In the genomic region with DNA sequence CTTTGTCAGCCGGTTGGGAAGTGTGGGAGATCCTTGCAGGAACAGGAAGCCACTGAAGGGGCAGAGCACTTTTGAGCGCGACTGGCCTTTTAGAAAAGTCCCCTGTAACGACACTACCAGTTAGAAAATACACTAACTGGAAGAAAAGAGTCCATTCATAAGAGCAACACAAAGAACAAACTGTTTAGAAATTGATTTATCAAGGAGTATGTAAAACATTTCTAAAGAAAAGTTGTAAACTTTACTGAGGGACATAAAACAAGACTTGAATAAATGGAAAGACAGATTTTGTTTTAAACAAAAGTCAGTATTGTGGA, we compare ENCODE assay signal across 1 cellular context.
TF ChIP-seq lines count a peak whose summit lies in the region.

No MANE protein-coding gene starts in this region.

TF ChIP-seq in K562, 482 proteins besides CTCF, POLR2A, EP300 and RAD21:
- TF ChIP-seq CBFB (CRISPR knock-in tag; IDR thresholded peaks at IDR 0.05) = no peak
- TF ChIP-seq, protein P1, sequence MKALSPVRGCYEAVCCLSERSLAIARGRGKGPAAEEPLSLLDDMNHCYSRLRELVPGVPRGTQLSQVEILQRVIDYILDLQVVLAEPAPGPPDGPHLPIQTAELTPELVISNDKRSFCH (CRISPR knock-in tag; IDR thresholded peaks at IDR 0.05) = no peak
- TF ChIP-seq, protein P1 (tag; IDR thresholded peaks at IDR 0.05) = no peak
- TF ChIP-seq ZNF766 (CRISPR knock-in tag; conservative IDR thresholded peaks at IDR 0.05) = no peak
- TF ChIP-seq, protein P2, sequence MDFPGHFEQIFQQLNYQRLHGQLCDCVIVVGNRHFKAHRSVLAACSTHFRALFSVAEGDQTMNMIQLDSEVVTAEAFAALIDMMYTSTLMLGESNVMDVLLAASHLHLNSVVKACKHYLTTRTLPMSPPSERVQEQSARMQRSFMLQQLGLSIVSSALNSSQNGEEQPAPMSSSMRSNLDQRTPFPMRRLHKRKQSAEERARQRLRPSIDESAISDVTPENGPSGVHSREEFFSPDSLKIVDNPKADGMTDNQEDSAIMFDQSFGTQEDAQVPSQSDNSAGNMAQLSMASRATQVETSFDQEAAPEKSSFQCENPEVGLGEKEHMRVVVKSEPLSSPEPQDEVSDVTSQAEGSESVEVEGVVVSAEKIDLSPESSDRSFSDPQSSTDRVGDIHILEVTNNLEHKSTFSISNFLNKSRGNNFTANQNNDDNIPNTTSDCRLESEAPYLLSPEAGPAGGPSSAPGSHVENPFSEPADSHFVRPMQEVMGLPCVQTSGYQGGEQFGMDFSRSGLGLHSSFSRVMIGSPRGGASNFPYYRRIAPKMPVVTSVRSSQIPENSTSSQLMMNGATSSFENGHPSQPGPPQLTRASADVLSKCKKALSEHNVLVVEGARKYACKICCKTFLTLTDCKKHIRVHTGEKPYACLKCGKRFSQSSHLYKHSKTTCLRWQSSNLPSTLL (IDR thresholded peaks at IDR 0.05) = no peak
- TF ChIP-seq, protein P3, sequence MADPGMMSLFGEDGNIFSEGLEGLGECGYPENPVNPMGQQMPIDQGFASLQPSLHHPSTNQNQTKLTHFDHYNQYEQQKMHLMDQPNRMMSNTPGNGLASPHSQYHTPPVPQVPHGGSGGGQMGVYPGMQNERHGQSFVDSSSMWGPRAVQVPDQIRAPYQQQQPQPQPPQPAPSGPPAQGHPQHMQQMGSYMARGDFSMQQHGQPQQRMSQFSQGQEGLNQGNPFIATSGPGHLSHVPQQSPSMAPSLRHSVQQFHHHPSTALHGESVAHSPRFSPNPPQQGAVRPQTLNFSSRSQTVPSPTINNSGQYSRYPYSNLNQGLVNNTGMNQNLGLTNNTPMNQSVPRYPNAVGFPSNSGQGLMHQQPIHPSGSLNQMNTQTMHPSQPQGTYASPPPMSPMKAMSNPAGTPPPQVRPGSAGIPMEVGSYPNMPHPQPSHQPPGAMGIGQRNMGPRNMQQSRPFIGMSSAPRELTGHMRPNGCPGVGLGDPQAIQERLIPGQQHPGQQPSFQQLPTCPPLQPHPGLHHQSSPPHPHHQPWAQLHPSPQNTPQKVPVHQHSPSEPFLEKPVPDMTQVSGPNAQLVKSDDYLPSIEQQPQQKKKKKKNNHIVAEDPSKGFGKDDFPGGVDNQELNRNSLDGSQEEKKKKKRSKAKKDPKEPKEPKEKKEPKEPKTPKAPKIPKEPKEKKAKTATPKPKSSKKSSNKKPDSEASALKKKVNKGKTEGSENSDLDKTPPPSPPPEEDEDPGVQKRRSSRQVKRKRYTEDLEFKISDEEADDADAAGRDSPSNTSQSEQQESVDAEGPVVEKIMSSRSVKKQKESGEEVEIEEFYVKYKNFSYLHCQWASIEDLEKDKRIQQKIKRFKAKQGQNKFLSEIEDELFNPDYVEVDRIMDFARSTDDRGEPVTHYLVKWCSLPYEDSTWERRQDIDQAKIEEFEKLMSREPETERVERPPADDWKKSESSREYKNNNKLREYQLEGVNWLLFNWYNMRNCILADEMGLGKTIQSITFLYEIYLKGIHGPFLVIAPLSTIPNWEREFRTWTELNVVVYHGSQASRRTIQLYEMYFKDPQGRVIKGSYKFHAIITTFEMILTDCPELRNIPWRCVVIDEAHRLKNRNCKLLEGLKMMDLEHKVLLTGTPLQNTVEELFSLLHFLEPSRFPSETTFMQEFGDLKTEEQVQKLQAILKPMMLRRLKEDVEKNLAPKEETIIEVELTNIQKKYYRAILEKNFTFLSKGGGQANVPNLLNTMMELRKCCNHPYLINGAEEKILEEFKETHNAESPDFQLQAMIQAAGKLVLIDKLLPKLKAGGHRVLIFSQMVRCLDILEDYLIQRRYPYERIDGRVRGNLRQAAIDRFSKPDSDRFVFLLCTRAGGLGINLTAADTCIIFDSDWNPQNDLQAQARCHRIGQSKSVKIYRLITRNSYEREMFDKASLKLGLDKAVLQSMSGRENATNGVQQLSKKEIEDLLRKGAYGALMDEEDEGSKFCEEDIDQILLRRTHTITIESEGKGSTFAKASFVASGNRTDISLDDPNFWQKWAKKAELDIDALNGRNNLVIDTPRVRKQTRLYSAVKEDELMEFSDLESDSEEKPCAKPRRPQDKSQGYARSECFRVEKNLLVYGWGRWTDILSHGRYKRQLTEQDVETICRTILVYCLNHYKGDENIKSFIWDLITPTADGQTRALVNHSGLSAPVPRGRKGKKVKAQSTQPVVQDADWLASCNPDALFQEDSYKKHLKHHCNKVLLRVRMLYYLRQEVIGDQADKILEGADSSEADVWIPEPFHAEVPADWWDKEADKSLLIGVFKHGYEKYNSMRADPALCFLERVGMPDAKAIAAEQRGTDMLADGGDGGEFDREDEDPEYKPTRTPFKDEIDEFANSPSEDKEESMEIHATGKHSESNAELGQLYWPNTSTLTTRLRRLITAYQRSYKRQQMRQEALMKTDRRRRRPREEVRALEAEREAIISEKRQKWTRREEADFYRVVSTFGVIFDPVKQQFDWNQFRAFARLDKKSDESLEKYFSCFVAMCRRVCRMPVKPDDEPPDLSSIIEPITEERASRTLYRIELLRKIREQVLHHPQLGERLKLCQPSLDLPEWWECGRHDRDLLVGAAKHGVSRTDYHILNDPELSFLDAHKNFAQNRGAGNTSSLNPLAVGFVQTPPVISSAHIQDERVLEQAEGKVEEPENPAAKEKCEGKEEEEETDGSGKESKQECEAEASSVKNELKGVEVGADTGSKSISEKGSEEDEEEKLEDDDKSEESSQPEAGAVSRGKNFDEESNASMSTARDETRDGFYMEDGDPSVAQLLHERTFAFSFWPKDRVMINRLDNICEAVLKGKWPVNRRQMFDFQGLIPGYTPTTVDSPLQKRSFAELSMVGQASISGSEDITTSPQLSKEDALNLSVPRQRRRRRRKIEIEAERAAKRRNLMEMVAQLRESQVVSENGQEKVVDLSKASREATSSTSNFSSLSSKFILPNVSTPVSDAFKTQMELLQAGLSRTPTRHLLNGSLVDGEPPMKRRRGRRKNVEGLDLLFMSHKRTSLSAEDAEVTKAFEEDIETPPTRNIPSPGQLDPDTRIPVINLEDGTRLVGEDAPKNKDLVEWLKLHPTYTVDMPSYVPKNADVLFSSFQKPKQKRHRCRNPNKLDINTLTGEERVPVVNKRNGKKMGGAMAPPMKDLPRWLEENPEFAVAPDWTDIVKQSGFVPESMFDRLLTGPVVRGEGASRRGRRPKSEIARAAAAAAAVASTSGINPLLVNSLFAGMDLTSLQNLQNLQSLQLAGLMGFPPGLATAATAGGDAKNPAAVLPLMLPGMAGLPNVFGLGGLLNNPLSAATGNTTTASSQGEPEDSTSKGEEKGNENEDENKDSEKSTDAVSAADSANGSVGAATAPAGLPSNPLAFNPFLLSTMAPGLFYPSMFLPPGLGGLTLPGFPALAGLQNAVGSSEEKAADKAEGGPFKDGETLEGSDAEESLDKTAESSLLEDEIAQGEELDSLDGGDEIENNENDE (IDR thresholded peaks at IDR 0.05; ENCODE audit: low read depth, low read length) = no peak
- no peak for TF ChIP-seq SAP30 (IDR thresholded peaks at IDR 0.05; ENCODE audit: borderline replicate concordance, insufficient read depth, low read depth, low read length, poor library complexity, severe bottlenecking)
- TF ChIP-seq, protein P4, sequence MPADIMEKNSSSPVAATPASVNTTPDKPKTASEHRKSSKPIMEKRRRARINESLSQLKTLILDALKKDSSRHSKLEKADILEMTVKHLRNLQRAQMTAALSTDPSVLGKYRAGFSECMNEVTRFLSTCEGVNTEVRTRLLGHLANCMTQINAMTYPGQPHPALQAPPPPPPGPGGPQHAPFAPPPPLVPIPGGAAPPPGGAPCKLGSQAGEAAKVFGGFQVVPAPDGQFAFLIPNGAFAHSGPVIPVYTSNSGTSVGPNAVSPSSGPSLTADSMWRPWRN (IDR thresholded peaks at IDR 0.05; ENCODE audit: low read depth) = no peak
- no peak for TF ChIP-seq DMBX1 (CRISPR knock-in tag; IDR thresholded peaks at IDR 0.05; ENCODE audit: borderline replicate concordance)
- TF ChIP-seq, protein P5, sequence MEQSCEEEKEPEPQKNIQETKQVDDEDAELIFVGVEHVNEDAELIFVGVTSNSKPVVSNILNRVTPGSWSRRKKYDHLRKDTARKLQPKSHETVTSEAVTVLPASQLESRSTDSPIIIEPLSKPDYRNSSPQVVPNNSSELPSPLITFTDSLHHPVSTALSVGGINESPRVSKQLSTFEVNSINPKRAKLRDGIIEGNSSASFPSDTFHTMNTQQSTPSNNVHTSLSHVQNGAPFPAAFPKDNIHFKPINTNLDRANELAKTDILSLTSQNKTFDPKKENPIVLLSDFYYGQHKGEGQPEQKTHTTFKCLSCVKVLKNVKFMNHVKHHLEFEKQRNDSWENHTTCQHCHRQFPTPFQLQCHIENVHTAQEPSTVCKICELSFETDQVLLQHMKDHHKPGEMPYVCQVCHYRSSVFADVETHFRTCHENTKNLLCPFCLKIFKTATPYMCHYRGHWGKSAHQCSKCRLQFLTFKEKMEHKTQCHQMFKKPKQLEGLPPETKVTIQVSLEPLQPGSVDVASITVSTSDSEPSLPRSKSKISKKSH (CRISPR knock-in tag; IDR thresholded peaks at IDR 0.05) = no peak
- no peak for TF ChIP-seq SMARCB1 (IDR thresholded peaks at IDR 0.05; ENCODE audit: insufficient read length, low read depth)
- TF ChIP-seq ZNF143 (CRISPR knock-in tag; IDR thresholded peaks at IDR 0.05) = no peak
- no peak for TF ChIP-seq NFATC3 (IDR thresholded peaks at IDR 0.05)
- TF ChIP-seq CHD2 (IDR thresholded peaks at IDR 0.05; ENCODE audit: low read depth, low read length) = no peak
- TF ChIP-seq, protein P6, sequence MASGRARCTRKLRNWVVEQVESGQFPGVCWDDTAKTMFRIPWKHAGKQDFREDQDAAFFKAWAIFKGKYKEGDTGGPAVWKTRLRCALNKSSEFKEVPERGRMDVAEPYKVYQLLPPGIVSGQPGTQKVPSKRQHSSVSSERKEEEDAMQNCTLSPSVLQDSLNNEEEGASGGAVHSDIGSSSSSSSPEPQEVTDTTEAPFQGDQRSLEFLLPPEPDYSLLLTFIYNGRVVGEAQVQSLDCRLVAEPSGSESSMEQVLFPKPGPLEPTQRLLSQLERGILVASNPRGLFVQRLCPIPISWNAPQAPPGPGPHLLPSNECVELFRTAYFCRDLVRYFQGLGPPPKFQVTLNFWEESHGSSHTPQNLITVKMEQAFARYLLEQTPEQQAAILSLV (tag; IDR thresholded peaks at IDR 0.05) = no peak
- TF ChIP-seq EP400 (IDR thresholded peaks at IDR 0.05) = no peak
- no peak for TF ChIP-seq RBM22 (IDR thresholded peaks at IDR 0.05; ENCODE audit: low read depth, low read length, poor library complexity, severe bottlenecking)
- TF ChIP-seq, protein P7, sequence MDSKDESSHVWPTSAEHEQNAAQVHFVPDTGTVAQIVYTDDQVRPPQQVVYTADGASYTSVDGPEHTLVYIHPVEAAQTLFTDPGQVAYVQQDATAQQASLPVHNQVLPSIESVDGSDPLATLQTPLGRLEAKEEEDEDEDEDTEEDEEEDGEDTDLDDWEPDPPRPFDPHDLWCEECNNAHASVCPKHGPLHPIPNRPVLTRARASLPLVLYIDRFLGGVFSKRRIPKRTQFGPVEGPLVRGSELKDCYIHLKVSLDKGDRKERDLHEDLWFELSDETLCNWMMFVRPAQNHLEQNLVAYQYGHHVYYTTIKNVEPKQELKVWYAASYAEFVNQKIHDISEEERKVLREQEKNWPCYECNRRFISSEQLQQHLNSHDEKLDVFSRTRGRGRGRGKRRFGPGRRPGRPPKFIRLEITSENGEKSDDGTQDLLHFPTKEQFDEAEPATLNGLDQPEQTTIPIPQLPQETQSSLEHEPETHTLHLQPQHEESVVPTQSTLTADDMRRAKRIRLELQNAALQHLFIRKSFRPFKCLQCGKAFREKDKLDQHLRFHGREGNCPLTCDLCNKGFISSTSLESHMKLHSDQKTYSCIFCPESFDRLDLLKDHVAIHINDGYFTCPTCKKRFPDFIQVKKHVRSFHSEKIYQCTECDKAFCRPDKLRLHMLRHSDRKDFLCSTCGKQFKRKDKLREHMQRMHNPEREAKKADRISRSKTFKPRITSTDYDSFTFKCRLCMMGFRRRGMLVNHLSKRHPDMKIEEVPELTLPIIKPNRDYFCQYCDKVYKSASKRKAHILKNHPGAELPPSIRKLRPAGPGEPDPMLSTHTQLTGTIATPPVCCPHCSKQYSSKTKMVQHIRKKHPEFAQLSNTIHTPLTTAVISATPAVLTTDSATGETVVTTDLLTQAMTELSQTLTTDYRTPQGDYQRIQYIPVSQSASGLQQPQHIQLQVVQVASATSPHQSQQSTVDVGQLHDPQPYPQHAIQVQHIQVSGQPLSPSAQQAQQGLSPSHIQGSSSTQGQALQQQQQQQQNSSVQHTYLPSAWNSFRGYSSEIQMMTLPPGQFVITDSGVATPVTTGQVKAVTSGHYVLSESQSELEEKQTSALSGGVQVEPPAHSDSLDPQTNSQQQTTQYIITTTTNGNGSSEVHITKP (IDR thresholded peaks at IDR 0.05; ENCODE audit: partially characterized antibody) = no peak
